ENCODE assay signal across 24 cellular contexts in genomic region chr11:116166788-116167465, GRCh38.
"Had no signal": no experiment of that assay in that cellular context is flagged by ENCODE, and none has a peak within 500 bp of the region (broad histone marks: within the 10 kb centered on the region; RNA-seq: fewer than 3 reads in every experiment).

No MANE protein-coding gene starts in this region.

- H3K27me3 ChIP-seq: body of pancreas had no signal

- H3K27ac Mint-ChIP-seq: activated CD4-positive, alpha-beta T cell treated with anti-CD3 and anti-CD28 coated beads for 36 hours; activated T-helper 17 cell treated with anti-CD3 and anti-CD28 coated beads, Interleukin-2, amount 50 U/mL, for 72 hours; naive B cell; stimulated activated memory B cell treated with anti-CD40 and anti-IgM and Interleukin-4, amounts not matched to agents 10 μg/mL and 1 μg/mL and 100 μg/mL, for 72 hours had no signal

- H3K9me3 Mint-ChIP-seq: activated T-helper 17 cell treated with anti-CD3 and anti-CD28 coated beads, Interleukin-2, amount 50 U/mL, for 72 hours; stimulated activated memory B cell treated with anti-CD40 and anti-IgM and Interleukin-4, amounts not matched to agents 10 μg/mL and 1 μg/mL and 100 μg/mL, for 72 hours had no signal

- H3K4me3 ChIP-seq: body of pancreas, cardiac muscle cell, esophagus squamous epithelium, skin epidermis, upper lobe of right lung had no signal

- H3K27ac ChIP-seq: body of pancreas, cardiac muscle cell, esophagus squamous epithelium, skin epidermis, upper lobe of right lung had no signal

- H3K36me3 Mint-ChIP-seq: naive B cell; stimulated activated memory B cell treated with anti-CD40 and anti-IgM and Interleukin-4, amounts not matched to agents 10 μg/mL and 1 μg/mL and 100 μg/mL, for 72 hours had no signal

- H3K9me3 ChIP-seq: body of pancreas, esophagus squamous epithelium, upper lobe of right lung had no signal

- H3K4me1 ChIP-seq: body of pancreas, esophagus squamous epithelium, upper lobe of right lung had no signal

- H3K36me3 ChIP-seq: cardiac muscle cell, esophagus squamous epithelium, upper lobe of right lung had no signal

- ATAC-seq: activated CD4-positive, alpha-beta T cell treated with anti-CD3 and anti-CD28 coated beads for 36 hours; activated T-cell treated with anti-CD3 and anti-CD28 coated beads, Interleukin-2, amount 50 U/mL, for 4 hours; activated T-helper 17 cell treated with anti-CD3 and anti-CD28 coated beads, Interleukin-2, amount 50 U/mL, for 72 hours; body of pancreas; left cardiac atrium; left ventricle myocardium superior; sciatic nerve; stimulated activated memory B cell treated with anti-CD40 and anti-IgM and Interleukin-4, amounts not matched to agents 10 μg/mL and 1 μg/mL and 100 μg/mL, for 72 hours; stimulated activated naive CD8-positive, alpha-beta T cell treated with anti-CD3 and anti-CD28 coated beads, Interleukin-15, amount 100 ng/mL, for 72 hours; upper lobe of right lung had no signal

- FAIRE-seq: islet of Langerhans had no signal

- H3K4me3 Mint-ChIP-seq: activated CD4-positive, alpha-beta T cell treated with anti-CD3 and anti-CD28 coated beads for 36 hours; activated T-cell treated with anti-CD3 and anti-CD28 coated beads, Interleukin-2, amount 50 U/mL, for 4 hours; activated T-helper 17 cell treated with anti-CD3 and anti-CD28 coated beads, Interleukin-2, amount 50 U/mL, for 72 hours; naive B cell; stimulated activated memory B cell treated with anti-CD40 and anti-IgM and Interleukin-4, amounts not matched to agents 10 μg/mL and 1 μg/mL and 100 μg/mL, for 72 hours; stimulated activated naive CD8-positive, alpha-beta T cell treated with anti-CD3 and anti-CD28 coated beads, Interleukin-15, amount 100 ng/mL, for 72 hours had no signal

- H3K27me3 Mint-ChIP-seq: stimulated activated memory B cell treated with anti-CD40 and anti-IgM and Interleukin-4, amounts not matched to agents 10 μg/mL and 1 μg/mL and 100 μg/mL, for 72 hours had no signal

- H3K4me1 Mint-ChIP-seq: activated CD4-positive, alpha-beta T cell treated with anti-CD3 and anti-CD28 coated beads for 36 hours; activated T-helper 17 cell treated with anti-CD3 and anti-CD28 coated beads, Interleukin-2, amount 50 U/mL, for 72 hours; naive B cell; stimulated activated memory B cell treated with anti-CD40 and anti-IgM and Interleukin-4, amounts not matched to agents 10 μg/mL and 1 μg/mL and 100 μg/mL, for 72 hours; stimulated activated naive CD8-positive, alpha-beta T cell treated with anti-CD3 and anti-CD28 coated beads, Interleukin-15, amount 100 ng/mL, for 72 hours had no signal

- DNase-seq: activated CD4-positive, alpha-beta T cell treated with anti-CD3 and anti-CD28 coated beads for 36 hours; activated CD4-positive, alpha-beta T cell treated with anti-CD3 and anti-CD28 coated beads, Interleukin-2, amount 50 U/mL, for 48 hours; activated CD4-positive, CD25-positive, alpha-beta regulatory T cell; activated gamma-delta T cell treated with Interleukin-2 at 50 U/mL for 16 hours; activated naive CD4-positive, alpha-beta T cell treated with anti-CD3 and anti-CD28 coated beads, Interleukin-2, amount 50 U/mL, for 16 hours; activated T-cell treated with anti-CD3 and anti-CD28 coated beads, Interleukin-2, amount 50 U/mL, for 4 hours; amygdala; body of pancreas; cortex of kidney; esophagus squamous epithelium; foreskin melanocyte; left cardiac atrium; left ventricle myocardium superior; naive B cell; stimulated activated CD4-positive, alpha-beta T cell treated with anti-CD3 and anti-CD28 coated beads, Interleukin-4, amount 100 ng/mL, for 24 hours; stimulated activated CD8-positive, alpha-beta memory T cell treated with anti-CD3 and anti-CD28 coated beads, Interleukin-4, amount 100 ng/mL, for 48 hours; stimulated activated naive CD8-positive, alpha-beta T cell treated with anti-CD3 and anti-CD28 coated beads, Interleukin-15, amount 100 ng/mL, for 72 hours; upper lobe of right lung had no signal
